ENCODE assay signal across 21 cellular contexts in the genomic region with DNA sequence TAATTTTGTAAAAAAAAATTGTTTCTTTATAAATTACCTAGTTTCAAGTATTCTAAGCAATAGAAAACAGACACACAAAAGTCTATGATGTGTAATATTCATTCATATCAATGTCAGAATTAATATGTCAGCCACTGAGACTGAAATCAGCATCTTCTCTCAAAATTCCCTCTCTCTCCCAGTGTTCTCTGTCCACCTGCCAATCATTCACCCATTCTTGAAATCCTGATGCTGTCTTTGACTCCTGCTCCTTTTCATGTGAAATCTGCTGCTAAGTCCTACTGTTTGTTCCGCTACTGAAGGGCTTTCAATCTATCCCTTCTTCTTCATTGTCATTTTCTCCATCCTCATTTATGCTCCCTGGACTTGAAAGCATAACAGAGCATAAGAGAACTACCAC.
DNase-seq lines count a peak whose midpoint lies in the region; ATAC-seq and TF ChIP-seq lines count a peak whose summit lies in the region.
"Had no signal": no experiment of that assay in that cellular context is flagged by ENCODE, and none has a peak within 500 bp of the region (broad histone marks: within the 10 kb centered on the region; RNA-seq: fewer than 3 reads in every experiment).

No MANE protein-coding gene starts in this region.

- no peak overlapping the region for H3K27ac ChIP-seq in OCI-LY7 (ENCODE audit: low read depth, low read length, poor library complexity, severe bottlenecking)
- H3K27ac ChIP-seq in neural cell (ENCODE audit: low read length): peak overlapping the region; percentile 40
- no peak overlapping the region for H3K27ac ChIP-seq in body of pancreas
- H3K27ac ChIP-seq in lower lobe of right lung: no peak overlapping the region
- H3K27ac ChIP-seq: BLaER1 had no signal

- TF ChIP-seq POLR2A in body of pancreas (IDR thresholded peaks at IDR 0.05): no peak

- no peaks in the 10 kb centered on the region for H3K36me3 ChIP-seq in OCI-LY7 (ENCODE audit: insufficient read depth, low read length)
- no peaks in the 10 kb centered on the region for H3K36me3 ChIP-seq in neural cell (ENCODE audit: insufficient read depth, low read length)
- no peaks in the 10 kb centered on the region for H3K36me3 ChIP-seq in body of pancreas (replicated peaks in 1 of 2; ENCODE audit: insufficient read depth in 1 of 2, low read depth in 2 of 2)
- H3K36me3 ChIP-seq in lower lobe of right lung: no peaks in the 10 kb centered on the region
- H3K36me3 ChIP-seq: BE2C, BLaER1 had no signal

- H3K9me2 ChIP-seq in OCI-LY7 (ENCODE audit: insufficient read depth, low read length): no peaks in the 10 kb centered on the region
- no peaks in the 10 kb centered on the region for H3K9me2 ChIP-seq in neural cell (ENCODE audit: insufficient read depth, low read length)

- intact Hi-C loops in OCI-LY7 (cut with micrococcal nuclease; ENCODE audit: unreplicated experiment) (no loop called here), body of pancreas (cut with DNase I) (no loop called here), lower lobe of right lung (cut with DNase I) (no loop called here)

- H3K4me2 ChIP-seq in OCI-LY7 (ENCODE audit: low read length) (no peak overlapping the region), neural cell (ENCODE audit: low read length) (no peak overlapping the region)
- H3K4me2 ChIP-seq: BLaER1 had no signal

- POLR2A ChIA-PET in OCI-LY7 (lab: Charles Lee): no interaction called here

- no peaks in the 10 kb centered on the region for H3K27me3 ChIP-seq in neural cell (ENCODE audit: insufficient read depth, low read depth, low read length)
- no peaks in the 10 kb centered on the region for H3K27me3 ChIP-seq in body of pancreas
- H3K27me3 ChIP-seq in lower lobe of right lung (ENCODE audit: low read depth): no peaks in the 10 kb centered on the region
- H3K27me3 ChIP-seq: BLaER1 had no signal

- BruUV-seq in OCI-LY7 (replicated peaks; lab: Mats Ljungman, UMichigan): no TSS peak

- 72 to 77% methylated on average over 1 of the region's 1 CpG for WGBS in body of pancreas, 2 donors

- no peak for DNase-seq in OCI-LY7 (ENCODE audit: low spot score)
- DNase-seq in body of pancreas: no peak
- DNase-seq in lower lobe of right lung: no peak
- DNase-seq: 8988T; ACHN; BE2C; C1 segment of cervical spinal cord; CD4-positive, alpha-beta memory T cell; CD4-positive, CD25-positive, alpha-beta regulatory T cell; CD8-positive, alpha-beta memory T cell; COR-L47; DMS 273 treated with DMSO at 0.1 percent for 48 hours; DMS153; DMS53; DMS79; DND-41; EL; GDM1 had no signal

- no peak overlapping the region for H3K4me3 ChIP-seq in OCI-LY7 (ENCODE audit: low read depth, low read length, poor library complexity, severe bottlenecking)
- H3K4me3 ChIP-seq in neural cell (ENCODE audit: low read length): peak overlapping the region; percentile 4
- no peak overlapping the region for H3K4me3 ChIP-seq in body of pancreas
- no peak overlapping the region for H3K4me3 ChIP-seq in lower lobe of right lung
- H3K4me3 ChIP-seq: BLaER1 had no signal

- peak; percentile 94 for TF ChIP-seq EP300 in neural cell (conservative IDR thresholded peaks at IDR 0.05; ENCODE audit: poor library complexity, severe bottlenecking)

- H3K79me2 ChIP-seq in OCI-LY7 (ENCODE audit: insufficient read depth, low read depth, low read length): no peaks in the 10 kb centered on the region
- no peaks in the 10 kb centered on the region for H3K79me2 ChIP-seq in neural cell (replicated peaks; ENCODE audit: insufficient read depth, low read length)

- TF ChIP-seq CTCF in OCI-LY7 (conservative IDR thresholded peaks at IDR 0.05; ENCODE audit: low read length): no peak
- TF ChIP-seq CTCF in neural cell (IDR thresholded peaks at IDR 0.05; ENCODE audit: poor library complexity, severe bottlenecking): no peak
- TF ChIP-seq CTCF in body of pancreas (IDR thresholded peaks at IDR 0.05): no peak
- TF ChIP-seq CTCF in lower lobe of right lung (IDR thresholded peaks at IDR 0.05): no peak

- H2AFZ ChIP-seq in OCI-LY7 (ENCODE audit: low read length) (peak overlapping the region; percentile 22; the same call in 1 of the 2 replicates), neural cell (ENCODE audit: low read depth, low read length) (no peak overlapping the region)

- H3K4me1 ChIP-seq in OCI-LY7 (ENCODE audit: insufficient read depth, low read length, poor library complexity, severe bottlenecking) (peaks cover 14% of the 10 kb centered on the region), body of pancreas (no peaks in the 10 kb centered on the region), lower lobe of right lung (no peaks in the 10 kb centered on the region)
- H3K4me1 ChIP-seq: BE2C, BLaER1 had no signal

- H3F3A ChIP-seq in neural cell (ENCODE audit: insufficient read depth, low read length, poor library complexity, severe bottlenecking): no peaks in the 10 kb centered on the region

- H4K20me1 ChIP-seq in OCI-LY7 (ENCODE audit: insufficient read depth, low read length) (no peaks in the 10 kb centered on the region), neural cell (ENCODE audit: insufficient read depth) (no peaks in the 10 kb centered on the region)
- H4K20me1 ChIP-seq: BLaER1 had no signal

- H3K9me3 ChIP-seq in OCI-LY7 (ENCODE audit: low read length): no peaks in the 10 kb centered on the region
- H3K9me3 ChIP-seq in neural cell (ENCODE audit: low read length): no peaks in the 10 kb centered on the region
- no peaks in the 10 kb centered on the region for H3K9me3 ChIP-seq in body of pancreas
- H3K9me3 ChIP-seq in lower lobe of right lung: no peaks in the 10 kb centered on the region
- H3K9me3 ChIP-seq: BE2C, BLaER1 had no signal

- no peak for TF ChIP-seq RAD21 in neural cell (conservative IDR thresholded peaks at IDR 0.05)

- CTCF ChIA-PET in OCI-LY7 (lab: Charles Lee; ENCODE audit: unreplicated experiment): no interaction called here

- ATAC-seq in body of pancreas: no peak
- ATAC-seq in lower lobe of right lung: no peak
- no peak for ATAC-seq in HG02623 (IDR thresholded peaks at IDR 0.05; ENCODE audit: unreplicated experiment)

- no peak overlapping the region for H3K9ac ChIP-seq in neural cell (ENCODE audit: low read length)
- H3K9ac ChIP-seq: BLaER1 had no signal

TF ChIP-seq in neural cell, 6 proteins besides CTCF, POLR2A, EP300 and RAD21:
- TF ChIP-seq SMC3 (conservative IDR thresholded peaks at IDR 0.05; ENCODE audit: poor library complexity): no peak
- TF ChIP-seq POLR2AphosphoS5 (IDR thresholded peaks at IDR 0.05): peak; percentile 67
- TF ChIP-seq MXI1 (conservative IDR thresholded peaks at IDR 0.05; ENCODE audit: poor library complexity, severe bottlenecking): no peak
- TF ChIP-seq EZH2 (IDR thresholded peaks at IDR 0.05; ENCODE audit: borderline replicate concordance, insufficient read depth, low read length, poor library complexity, severe bottlenecking): no peak
- no peak for TF ChIP-seq TAF1 (IDR thresholded peaks at IDR 0.05; ENCODE audit: low read depth)
- TF ChIP-seq, protein P1, sequence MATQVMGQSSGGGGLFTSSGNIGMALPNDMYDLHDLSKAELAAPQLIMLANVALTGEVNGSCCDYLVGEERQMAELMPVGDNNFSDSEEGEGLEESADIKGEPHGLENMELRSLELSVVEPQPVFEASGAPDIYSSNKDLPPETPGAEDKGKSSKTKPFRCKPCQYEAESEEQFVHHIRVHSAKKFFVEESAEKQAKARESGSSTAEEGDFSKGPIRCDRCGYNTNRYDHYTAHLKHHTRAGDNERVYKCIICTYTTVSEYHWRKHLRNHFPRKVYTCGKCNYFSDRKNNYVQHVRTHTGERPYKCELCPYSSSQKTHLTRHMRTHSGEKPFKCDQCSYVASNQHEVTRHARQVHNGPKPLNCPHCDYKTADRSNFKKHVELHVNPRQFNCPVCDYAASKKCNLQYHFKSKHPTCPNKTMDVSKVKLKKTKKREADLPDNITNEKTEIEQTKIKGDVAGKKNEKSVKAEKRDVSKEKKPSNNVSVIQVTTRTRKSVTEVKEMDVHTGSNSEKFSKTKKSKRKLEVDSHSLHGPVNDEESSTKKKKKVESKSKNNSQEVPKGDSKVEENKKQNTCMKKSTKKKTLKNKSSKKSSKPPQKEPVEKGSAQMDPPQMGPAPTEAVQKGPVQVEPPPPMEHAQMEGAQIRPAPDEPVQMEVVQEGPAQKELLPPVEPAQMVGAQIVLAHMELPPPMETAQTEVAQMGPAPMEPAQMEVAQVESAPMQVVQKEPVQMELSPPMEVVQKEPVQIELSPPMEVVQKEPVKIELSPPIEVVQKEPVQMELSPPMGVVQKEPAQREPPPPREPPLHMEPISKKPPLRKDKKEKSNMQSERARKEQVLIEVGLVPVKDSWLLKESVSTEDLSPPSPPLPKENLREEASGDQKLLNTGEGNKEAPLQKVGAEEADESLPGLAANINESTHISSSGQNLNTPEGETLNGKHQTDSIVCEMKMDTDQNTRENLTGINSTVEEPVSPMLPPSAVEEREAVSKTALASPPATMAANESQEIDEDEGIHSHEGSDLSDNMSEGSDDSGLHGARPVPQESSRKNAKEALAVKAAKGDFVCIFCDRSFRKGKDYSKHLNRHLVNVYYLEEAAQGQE (IDR thresholded peaks at IDR 0.05; ENCODE audit: borderline replicate concordance): peak; percentile 90
